ENCODE assay signal across 14 cellular contexts in genomic region chr1:182146286-182146685, GRCh38.
A peak's percentile ranks its signal among the peaks of the same experiment; 100 is the strongest.
DNase-seq lines count a peak whose midpoint lies in the region; ATAC-seq, FAIRE-seq and TF ChIP-seq lines count a peak whose summit lies in the region.
"Had no signal": no experiment of that assay in that cellular context is flagged by ENCODE, and none has a peak within 500 bp of the region (broad histone marks: within the 10 kb centered on the region; RNA-seq: fewer than 3 reads in every experiment).

No MANE protein-coding gene starts in this region.

- H3K9me3 ChIP-seq in mucosa of rectum (ENCODE audit: control insufficient read depth in 2 of 2, low read length in 2 of 2) = no peaks in the 10 kb centered on the region
- H3K9me3 ChIP-seq in upper lobe of right lung = no peaks in the 10 kb centered on the region

- H3K9ac ChIP-seq in mucosa of rectum (ENCODE audit: low read depth in 1 of 2, low read length in 2 of 2) = no peak overlapping the region

- H3K4me3 ChIP-seq in bronchial epithelial cell (ENCODE audit: low read depth, low read length) (no peak overlapping the region), mucosa of rectum (ENCODE audit: low read length in 2 of 2) (no peak overlapping the region), upper lobe of right lung (no peak overlapping the region)

- no peak for TF ChIP-seq CTCF in bronchial epithelial cell (IDR thresholded peaks at IDR 0.05; ENCODE audit: insufficient read depth, low read length, severe bottlenecking)
- no peak for TF ChIP-seq CTCF in upper lobe of right lung (IDR thresholded peaks at IDR 0.05)

- H3K27me3 ChIP-seq in bronchial epithelial cell (ENCODE audit: control insufficient read depth, insufficient read depth, low read length) (no peaks in the 10 kb centered on the region), mucosa of rectum (ENCODE audit: control insufficient read depth in 2 of 2, insufficient read depth in 2 of 2, low read length in 2 of 2) (no peaks in the 10 kb centered on the region), upper lobe of right lung (no peaks in the 10 kb centered on the region)

- H3K36me3 ChIP-seq in bronchial epithelial cell (ENCODE audit: control insufficient read depth, insufficient read depth, low read length) (no peaks in the 10 kb centered on the region), mucosa of rectum (ENCODE audit: control insufficient read depth in 2 of 2, insufficient read depth in 2 of 2, low read length in 2 of 2) (no peaks in the 10 kb centered on the region), upper lobe of right lung (no peaks in the 10 kb centered on the region)

- H3K4me1 ChIP-seq in mucosa of rectum (ENCODE audit: control insufficient read depth in 2 of 2, insufficient read depth in 2 of 2, low read length in 2 of 2) = peaks cover 12 to 22% of the 10 kb centered on the region in 2 donors
- peaks cover 44% of the 10 kb centered on the region for H3K4me1 ChIP-seq in upper lobe of right lung

- no peak for FAIRE-seq in bronchial epithelial cell (lab: Jason Lieb, UNC)

- peak overlapping the region; percentile 19 to 87 for H3K27ac ChIP-seq in mucosa of rectum (ENCODE audit: low read depth in 2 of 2, low read length in 2 of 2)
- peak overlapping the region; percentile 20 for H3K27ac ChIP-seq in upper lobe of right lung

- DNase-seq in NCI-H748 (lab: John Stamatoyannopoulos, UW; ENCODE audit: unreplicated experiment) (peak; percentile 49), NCI-H748 treated with DMSO at 0.1 percent for 48 hours (lab: John Stamatoyannopoulos, UW) (no peak), bronchial epithelial cell (ENCODE audit: low read depth) (peak; percentile 38), upper lobe of right lung (no peak), COR-L47 (lab: John Stamatoyannopoulos, UW) (no peak)
- DNase-seq in stimulated activated naive CD8-positive, alpha-beta T cell treated with anti-CD3 and anti-CD28 coated beads, Interleukin-15, Interleukin-2, amounts not matched to agents 100 U/mL and 50 U/mL, for 24 hours = no peak
- DNase-seq in activated CD4-positive, alpha-beta T cell treated with anti-CD3 and anti-CD28 coated beads for 4 hours = no peak
- DNase-seq: 8988T; activated CD4-positive, alpha-beta T cell treated with anti-CD3 and anti-CD28 coated beads, Interleukin-2, amount 50 U/mL, for 1 hour; CD8-positive, alpha-beta memory T cell; HFFc6; NCI-H2107; stimulated activated naive B cell treated with anti-CD40 and anti-IgM and Interleukin-4, amounts not matched to agents 10 μg/mL and 1 μg/mL and 100 μg/mL, for 72 hours had no signal

- ATAC-seq in upper lobe of right lung = no peak
- ATAC-seq in stimulated activated naive CD8-positive, alpha-beta T cell treated with anti-CD3 and anti-CD28 coated beads, Interleukin-15, Interleukin-2, amounts not matched to agents 100 U/mL and 50 U/mL, for 24 hours = no peak

- intact Hi-C loops in upper lobe of right lung (cut with DNase I) = no loop called here

Comparison
In these comparisons a context has a peak if more than half of its experiments do, and no peak if none do; other contexts are left out.
1. DNase-seq: peak in NCI-H748 (single experiment) and bronchial epithelial cell (single experiment); none in NCI-H748 treated with DMSO at 0.1 percent for 48 hours (single experiment), upper lobe of right lung (single experiment), stimulated activated naive CD8-positive, alpha-beta T cell treated with anti-CD3 and anti-CD28 coated beads, Interleukin-15, Interleukin-2, amounts not matched to agents 100 U/mL and 50 U/mL, for 24 hours (single experiment), COR-L47 (single experiment) and activated CD4-positive, alpha-beta T cell treated with anti-CD3 and anti-CD28 coated beads for 4 hours (0 of 2).